In the genomic region with DNA sequence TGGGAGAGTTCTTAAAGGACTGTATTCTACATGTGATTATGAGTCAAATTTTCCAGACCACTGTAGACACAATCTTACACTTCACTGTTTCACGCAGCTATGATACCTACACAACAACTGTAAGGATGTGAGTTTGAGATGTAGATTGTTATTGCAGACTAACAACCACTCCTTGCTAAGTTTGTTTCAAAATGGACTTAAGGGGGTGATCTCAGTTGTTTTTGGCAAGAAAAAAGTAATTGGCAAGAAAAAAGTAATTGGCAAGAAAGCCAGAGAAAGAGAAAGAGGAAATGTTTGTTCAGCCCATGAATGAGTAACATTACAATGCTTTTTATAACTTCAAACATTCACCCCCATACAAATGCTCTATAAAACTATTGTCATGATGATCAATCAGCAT, we compare ENCODE assay signal across 26 cellular contexts.
"Had no signal": no experiment of that assay in that cellular context is flagged by ENCODE, and none has a peak within 500 bp of the region (broad histone marks: within the 10 kb centered on the region; RNA-seq: fewer than 3 reads in every experiment).

No MANE protein-coding gene starts in this region.

- ATAC-seq: gastroesophageal sphincter, left cardiac atrium, sciatic nerve, T-helper 17 cell had no signal

- H3K9me3 ChIP-seq: adrenal gland, esophagus squamous epithelium, gastroesophageal sphincter, transverse colon had no signal

- H3K27me3 ChIP-seq: adrenal gland, brain microvascular endothelial cell, esophagus squamous epithelium, gastroesophageal sphincter, hepatocyte, transverse colon had no signal

- H3K79me2 ChIP-seq: hepatocyte had no signal

- H3K4me2 ChIP-seq: hepatocyte, smooth muscle cell had no signal

- FAIRE-seq: keratinocyte had no signal

- DNase-seq: activated B cell treated with CpG ODN at 0.5 μM for 24 hours; activated CD4-positive, alpha-beta T cell treated with anti-CD3 and anti-CD28 coated beads, Interleukin-2, amount 50 U/mL, for 1 hour; activated effector memory CD4-positive, alpha-beta T cell treated with Interleukin-2 at 50 U/mL for 16 hours; activated naive CD4-positive, alpha-beta T cell treated with Interleukin-2 at 50 U/mL for 16 hours; activated T-cell treated with anti-CD3 and anti-CD28 coated beads for 4 hours; adrenal gland; aorta; brain microvascular endothelial cell; central memory CD4-positive, alpha-beta T cell; dermis blood vessel endothelial cell; effector CD4-positive, alpha-beta T cell; esophagus squamous epithelium; left cardiac atrium; left ventricle myocardium superior; posterior cingulate gyrus; retina; stimulated activated CD4-positive, alpha-beta T cell treated with anti-CD3 and anti-CD28 coated beads, Interleukin-2, amount 100 ng/mL, for 24 hours; stimulated activated naive CD4-positive, alpha-beta T cell treated with Interleukin-2 at 50 U/mL for 16 hours; T-helper 17 cell; transverse colon had no signal

- H3K27ac ChIP-seq: adrenal gland, brain microvascular endothelial cell, epithelial cell of prostate, esophagus squamous epithelium, gastroesophageal sphincter, hepatocyte, transverse colon had no signal

- H3K4me1 ChIP-seq: adrenal gland, esophagus squamous epithelium, transverse colon had no signal

- H3K4me3 ChIP-seq: adrenal gland, esophagus squamous epithelium, gastroesophageal sphincter, hepatocyte, smooth muscle cell, transverse colon had no signal

- H2AFZ ChIP-seq: hepatocyte had no signal

- H3K36me3 ChIP-seq: adrenal gland, brain microvascular endothelial cell, esophagus squamous epithelium, gastroesophageal sphincter, transverse colon had no signal
